24 cellular contexts compared by ENCODE assay signal in the genomic region with DNA sequence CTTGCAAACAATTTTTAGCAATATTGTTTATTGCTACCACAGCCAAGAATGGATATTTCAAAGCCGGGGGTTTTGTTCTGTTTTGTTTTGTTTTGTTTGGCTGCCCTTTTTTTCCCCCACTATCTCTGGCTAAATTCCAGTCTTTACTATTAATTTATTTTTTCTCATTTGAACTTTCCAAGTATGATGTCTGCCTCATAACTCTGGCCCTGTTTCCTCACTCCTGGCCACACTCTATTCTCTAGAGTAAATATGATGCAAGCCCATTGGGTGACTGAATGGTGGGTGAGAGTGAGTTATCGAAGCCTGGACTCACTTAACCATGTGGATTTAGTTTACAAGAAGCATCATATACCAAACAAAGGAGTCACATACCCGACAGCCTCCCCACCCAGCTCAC. TPM values are rescaled to one million over a fixed set of nuclear protein-coding genes. Genes with fewer than 3 reads are reported as not detected.
DNase-seq lines count a peak whose midpoint lies in the region; ATAC-seq and TF ChIP-seq lines count a peak whose summit lies in the region.
"Had no signal": no experiment of that assay in that cellular context is flagged by ENCODE, and none has a peak within 500 bp of the region (broad histone marks: within the 10 kb centered on the region; RNA-seq: fewer than 3 reads in every experiment).

No MANE protein-coding gene starts in this region.

- no peaks in the 10 kb centered on the region for H4K20me1 ChIP-seq in GM23248 (ENCODE audit: insufficient read depth)

- no peaks in the 10 kb centered on the region for H3K9me3 ChIP-seq in AG04450 (ENCODE audit: control insufficient read depth, insufficient read depth, low read length)
- H3K9me3 ChIP-seq in GM23248 (ENCODE audit: low read depth), result no peaks in the 10 kb centered on the region
- H3K9me3 ChIP-seq: lower lobe of right lung, psoas muscle, stomach had no signal

- H2AFZ ChIP-seq in GM23248, result no peak overlapping the region

- no peaks in the 10 kb centered on the region for H3K27me3 ChIP-seq in AG04450 (ENCODE audit: control insufficient read depth, insufficient read depth, low read length)
- H3K27me3 ChIP-seq in GM23248 (replicated peaks; ENCODE audit: insufficient read depth), result no peaks in the 10 kb centered on the region
- H3K27me3 ChIP-seq: stomach had no signal

- CTCF ChIA-PET in AG04450 (lab: Charles Lee), result interaction anchor here (1.0 kb wide), 1 partner anchor 398 kb away, joined by 4 read pairs; no protein-coding TSS in a partner anchor

- 0 out of 2 replicates have a peak, but pooled peaks cover 7% of the 10 kb centered on the region for H3K36me3 ChIP-seq in GM23248 (ENCODE audit: low read depth)

- no peak overlapping the region for H3K4me3 Mint-ChIP-seq in activated T-cell treated with anti-CD3 and anti-CD28 coated beads, Interleukin-2, amount 50 U/mL, for 24 hours
- no peak overlapping the region for H3K4me3 Mint-ChIP-seq in osteocyte (ENCODE audit: unreplicated experiment)
- H3K4me3 Mint-ChIP-seq: activated CD4-positive, alpha-beta T cell treated with anti-CD3 and anti-CD28 coated beads for 36 hours; activated naive CD4-positive, alpha-beta T cell treated with anti-CD3 and anti-CD28 coated beads for 36 hours; brain; HFFc6; natural killer cell had no signal

- POLR2A ChIA-PET in AG04450 (lab: Yijun Ruan, JAX), result no interaction called here

- no peaks in the 10 kb centered on the region for H3K9me3 Mint-ChIP-seq in activated T-cell treated with anti-CD3 and anti-CD28 coated beads, Interleukin-2, amount 50 U/mL, for 24 hours
- no peaks in the 10 kb centered on the region for H3K9me3 Mint-ChIP-seq in osteocyte (ENCODE audit: unreplicated experiment)
- H3K9me3 Mint-ChIP-seq: activated naive CD4-positive, alpha-beta T cell treated with anti-CD3 and anti-CD28 coated beads for 36 hours; HFFc6; natural killer cell had no signal

- 1 to 2% methylated on average over 3 of the region's 3 CpGs for WGBS in GM23248 (ENCODE audit: low coverage in 1 of 2, low lambda C conversion rate in 2 of 2, missing lambda C conversion rate in 2 of 2), 2 experiments

- H3K27me3 Mint-ChIP-seq in activated T-cell treated with anti-CD3 and anti-CD28 coated beads, Interleukin-2, amount 50 U/mL, for 24 hours, result no peaks in the 10 kb centered on the region
- H3K27me3 Mint-ChIP-seq in osteocyte (ENCODE audit: unreplicated experiment), result no peaks in the 10 kb centered on the region

- H3K4me3 ChIP-seq in AG04450 (ENCODE audit: low read depth, low read length), result no peak overlapping the region
- no peak overlapping the region for H3K4me3 ChIP-seq in GM23248
- H3K4me3 ChIP-seq: lower lobe of right lung, psoas muscle, stomach had no signal

- DNase-seq in AG04450 (ENCODE audit: low read depth, low spot score), result peak; percentile 38
- peak; percentile 93 for DNase-seq in GM23248
- peak; percentile 31 for DNase-seq in dermis blood vessel endothelial cell
- peak; percentile 48 for DNase-seq in left kidney (ENCODE audit: low read depth, low spot score)
- DNase-seq in activated CD4-positive, CD25-positive, alpha-beta regulatory T cell (lab: John Stamatoyannopoulos, UW), result no peak
- DNase-seq in activated T-cell treated with anti-CD3 and anti-CD28 coated beads, Interleukin-2, amount 50 U/mL, for 24 hours, result no peak
- no peak for DNase-seq in osteocyte (ENCODE audit: extremely low spot score, unreplicated experiment)
- DNase-seq: ACHN; activated CD4-positive, alpha-beta T cell treated with anti-CD3 and anti-CD28 coated beads for 36 hours; activated CD8-positive, alpha-beta memory T cell treated with anti-CD3 and anti-CD28 coated beads, Interleukin-2, amount 50 U/mL, for 4 hours; activated naive CD4-positive, alpha-beta T cell treated with anti-CD3 and anti-CD28 coated beads for 36 hours; COR-L47; foreskin melanocyte; HFFc6; lower lobe of right lung; MM.1S; natural killer cell; NCI-H2029; NCI-H524; psoas muscle; stomach; T-helper 9 cell had no signal

- peak overlapping the region; percentile 51 for H3K4me2 ChIP-seq in GM23248 (ENCODE audit: unreplicated experiment)

- ATAC-seq in GM18858 (IDR thresholded peaks at IDR 0.05; ENCODE audit: unreplicated experiment), result no peak
- ATAC-seq: lower lobe of right lung, natural killer cell had no signal

- H3F3A ChIP-seq in GM23248 (ENCODE audit: insufficient read depth), result peaks cover 29% of the 10 kb centered on the region

- no peaks in the 10 kb centered on the region for H3K79me2 ChIP-seq in GM23248 (ENCODE audit: insufficient read depth)

- TF ChIP-seq CTCF in AG04450 (IDR thresholded peaks at IDR 0.05; ENCODE audit: low read depth, low read length) (no peak), osteocyte (IDR thresholded peaks at IDR 0.05) (no peak)

- H3K27ac Mint-ChIP-seq in activated T-cell treated with anti-CD3 and anti-CD28 coated beads, Interleukin-2, amount 50 U/mL, for 24 hours, result no peak overlapping the region
- H3K27ac Mint-ChIP-seq in osteocyte (ENCODE audit: unreplicated experiment), result no peak overlapping the region
- H3K27ac Mint-ChIP-seq: activated CD4-positive, alpha-beta T cell treated with anti-CD3 and anti-CD28 coated beads for 36 hours; activated naive CD4-positive, alpha-beta T cell treated with anti-CD3 and anti-CD28 coated beads for 36 hours; HFFc6; natural killer cell had no signal

- in situ Hi-C loops in GM23248 (cut with MboI), result no loop called here

- peaks cover 9% of the 10 kb centered on the region for H3K36me3 Mint-ChIP-seq in activated T-cell treated with anti-CD3 and anti-CD28 coated beads, Interleukin-2, amount 50 U/mL, for 24 hours (ENCODE audit: low read depth)
- H3K36me3 Mint-ChIP-seq in osteocyte (ENCODE audit: unreplicated experiment), result no peaks in the 10 kb centered on the region
- H3K36me3 Mint-ChIP-seq: natural killer cell had no signal

- H3K4me1 Mint-ChIP-seq in activated T-cell treated with anti-CD3 and anti-CD28 coated beads, Interleukin-2, amount 50 U/mL, for 24 hours (ENCODE audit: low read depth), result peaks cover 16% of the 10 kb centered on the region
- no peaks in the 10 kb centered on the region for H3K4me1 Mint-ChIP-seq in osteocyte (ENCODE audit: unreplicated experiment)
- H3K4me1 Mint-ChIP-seq: natural killer cell had no signal

- H3K4me1 ChIP-seq in GM23248 (ENCODE audit: insufficient read depth), result peaks cover 52% of the 10 kb centered on the region
- H3K4me1 ChIP-seq: lower lobe of right lung, psoas muscle, stomach had no signal

- no peaks in the 10 kb centered on the region for H3K9me2 ChIP-seq in GM23248 (ENCODE audit: insufficient read depth)

- peak overlapping the region; percentile 14; the same call in 1 of the 2 replicates for H3K9ac ChIP-seq in GM23248

- peak overlapping the region; percentile 34 for H3K27ac ChIP-seq in AG04450 (ENCODE audit: low read depth, low read length)
- H3K27ac ChIP-seq in GM23248, result peak overlapping the region; percentile 63
- H3K27ac ChIP-seq: lower lobe of right lung, psoas muscle, stomach had no signal

RNA-seq across cellular contexts. Expression of a gene that starts 41.9 kb away (rescaled TPM):
- 39.9 and 56.1 TPM in 2 replicates for polyA plus RNA-seq in AG04450 (2011; rRNA removed)
- 74.0 and 93.7 TPM in 2 replicates for polyA minus RNA-seq in AG04450 (2011; rRNA and poly(A)+ RNA removed)
- total RNA-seq in GM23248 (2014; rRNA removed; shearing (Covaris generic)), result 24.3 and 27.7 TPM in 2 replicates
- polyA plus RNA-seq in GM23248 (2016; fragmentation: Nextera tagmentation; extraction: Ambion mirVana), result 17.1 and 17.4 TPM in 2 replicates
- 58.4 and 64.0 TPM in 2 replicates for total RNA-seq in dermis blood vessel endothelial cell
- 18.4 and 23.5 TPM in 2 replicates for total RNA-seq in osteocyte

Comparison
In these comparisons a context has a peak if more than half of its experiments do, and no peak if none do; other contexts are left out.
1. DNase-seq: peak in AG04450 (single experiment), GM23248 (single experiment), dermis blood vessel endothelial cell (single experiment) and left kidney (single experiment); none in activated CD4-positive, CD25-positive, alpha-beta regulatory T cell (0 of 4), activated T-cell treated with anti-CD3 and anti-CD28 coated beads, Interleukin-2, amount 50 U/mL, for 24 hours (single experiment) and osteocyte (single experiment).